Comparison of ENCODE assay signal across 27 cellular contexts in genomic region chr6:112936476-112936875, GRCh38.
A peak's percentile ranks its signal among the peaks of the same experiment; 100 is the strongest.
DNase-seq lines count a peak whose midpoint lies in the region; ATAC-seq, FAIRE-seq and TF ChIP-seq lines count a peak whose summit lies in the region.
"Had no signal": no experiment of that assay in that cellular context is flagged by ENCODE, and none has a peak within 500 bp of the region (broad histone marks: within the 10 kb centered on the region; RNA-seq: fewer than 3 reads in every experiment).

No MANE protein-coding gene starts in this region.

- H3K36me3 ChIP-seq in left ventricle myocardium inferior (no peaks in the 10 kb centered on the region), astrocyte (ENCODE audit: insufficient read depth, low read length) (no peaks in the 10 kb centered on the region), esophagus muscularis mucosa (no peaks in the 10 kb centered on the region)
- no peaks in the 10 kb centered on the region for H3K36me3 ChIP-seq in CD8-positive, alpha-beta T cell (ENCODE audit: insufficient read depth, low read length)
- H3K36me3 ChIP-seq: brain microvascular endothelial cell, heart left ventricle, spleen, vagina had no signal

- no peak overlapping the region for H3K4me3 ChIP-seq in left ventricle myocardium inferior
- no peak overlapping the region for H3K4me3 ChIP-seq in right cardiac atrium (ENCODE audit: low read length)
- no peak overlapping the region for H3K4me3 ChIP-seq in astrocyte (ENCODE audit: insufficient read depth, low read depth, low read length)
- no peak overlapping the region for H3K4me3 ChIP-seq in fibroblast of villous mesenchyme (ENCODE audit: low read depth, low read length)
- no peak overlapping the region for H3K4me3 ChIP-seq in CD8-positive, alpha-beta T cell (ENCODE audit: low read depth, low read length)
- H3K4me3 ChIP-seq in esophagus muscularis mucosa: no peak overlapping the region
- H3K4me3 ChIP-seq: heart left ventricle, spleen, vagina had no signal

- no peaks in the 10 kb centered on the region for H3K9me3 Mint-ChIP-seq in astrocyte (ENCODE audit: unreplicated experiment)
- H3K9me3 Mint-ChIP-seq in CD8-positive, alpha-beta T cell: no peaks in the 10 kb centered on the region
- H3K9me3 Mint-ChIP-seq: activated CD4-positive, alpha-beta T cell treated with anti-CD3 and anti-CD28 coated beads, Interleukin-2, amount 10 ng/mL, durations not matched to agents 24 days and 14 days; activated naive CD8-positive, alpha-beta T cell treated with anti-CD3 and anti-CD28 coated beads for 36 hours; activated T-helper 17 cell treated with anti-CD3 and anti-CD28 coated beads, Interleukin-2, amount 50 U/mL, for 72 hours; memory B cell had no signal

- no peaks in the 10 kb centered on the region for H3K79me2 ChIP-seq in astrocyte (ENCODE audit: insufficient read depth, low read length)

- H3K27ac ChIP-seq in left ventricle myocardium inferior (replicated peaks) (peak overlapping the region; percentile 40), right cardiac atrium (ENCODE audit: low read length) (no peak overlapping the region), astrocyte (ENCODE audit: low read depth, low read length) (no peak overlapping the region), esophagus muscularis mucosa (replicated peaks in 1 of 4) (no peak overlapping the region)
- no peak overlapping the region for H3K27ac ChIP-seq in CD8-positive, alpha-beta T cell (ENCODE audit: low read depth, low read length)
- H3K27ac ChIP-seq: brain microvascular endothelial cell, spleen, vagina had no signal

- peaks cover 8% of the 10 kb centered on the region for H3K4me1 Mint-ChIP-seq in astrocyte (ENCODE audit: low read depth, unreplicated experiment)
- no peaks in the 10 kb centered on the region for H3K4me1 Mint-ChIP-seq in CD8-positive, alpha-beta T cell (ENCODE audit: low read depth)
- H3K4me1 Mint-ChIP-seq: activated CD4-positive, alpha-beta T cell treated with anti-CD3 and anti-CD28 coated beads, Interleukin-2, amount 10 ng/mL, durations not matched to agents 24 days and 14 days; activated naive CD8-positive, alpha-beta T cell treated with anti-CD3 and anti-CD28 coated beads for 36 hours; activated T-helper 17 cell treated with anti-CD3 and anti-CD28 coated beads, Interleukin-2, amount 50 U/mL, for 72 hours; CD4-positive, alpha-beta memory T cell; immature natural killer cell; memory B cell; natural killer cell; T-cell had no signal

- H2AFZ ChIP-seq in astrocyte (ENCODE audit: low read depth, low read length): no peak overlapping the region

- CTCF ChIA-PET in CD8-positive, alpha-beta T cell (lab: Charles Lee): no interaction called here

- H3K9ac ChIP-seq in astrocyte (ENCODE audit: low read length): no peak overlapping the region

- no peak for ATAC-seq in right cardiac atrium
- ATAC-seq in CD8-positive, alpha-beta T cell: no peak
- ATAC-seq: activated T-helper 17 cell treated with anti-CD3 and anti-CD28 coated beads, Interleukin-2, amount 50 U/mL, for 72 hours; natural killer cell; T-cell had no signal

- WGBS in right cardiac atrium: 30% methylated on average over 1 of the region's 1 CpG
- 33% methylated on average over 1 of the region's 1 CpG for WGBS in esophagus muscularis mucosa

- H3K4me2 ChIP-seq in astrocyte (ENCODE audit: low read length): no peak overlapping the region

- H3K27ac Mint-ChIP-seq in astrocyte (ENCODE audit: unreplicated experiment): no peak overlapping the region
- no peak overlapping the region for H3K27ac Mint-ChIP-seq in CD8-positive, alpha-beta T cell
- H3K27ac Mint-ChIP-seq: activated CD4-positive, alpha-beta T cell treated with anti-CD3 and anti-CD28 coated beads, Interleukin-2, amount 10 ng/mL, durations not matched to agents 24 days and 14 days; activated naive CD8-positive, alpha-beta T cell treated with anti-CD3 and anti-CD28 coated beads for 36 hours; activated T-helper 17 cell treated with anti-CD3 and anti-CD28 coated beads, Interleukin-2, amount 50 U/mL, for 72 hours; CD4-positive, alpha-beta memory T cell; immature natural killer cell; memory B cell; natural killer cell; T-cell had no signal

- no peak overlapping the region for H3K4me3 Mint-ChIP-seq in astrocyte (ENCODE audit: unreplicated experiment)
- H3K4me3 Mint-ChIP-seq in CD8-positive, alpha-beta T cell: no peak overlapping the region
- H3K4me3 Mint-ChIP-seq: activated CD4-positive, alpha-beta T cell treated with anti-CD3 and anti-CD28 coated beads, Interleukin-2, amount 10 ng/mL, durations not matched to agents 24 days and 14 days; activated naive CD8-positive, alpha-beta T cell treated with anti-CD3 and anti-CD28 coated beads for 36 hours; activated T-helper 17 cell treated with anti-CD3 and anti-CD28 coated beads, Interleukin-2, amount 50 U/mL, for 72 hours; CD4-positive, alpha-beta memory T cell; immature natural killer cell; memory B cell; natural killer cell; T-cell had no signal

- H3K36me3 Mint-ChIP-seq in astrocyte (ENCODE audit: low read depth, unreplicated experiment): no peaks in the 10 kb centered on the region
- no peaks in the 10 kb centered on the region for H3K36me3 Mint-ChIP-seq in CD8-positive, alpha-beta T cell
- H3K36me3 Mint-ChIP-seq: activated naive CD8-positive, alpha-beta T cell treated with anti-CD3 and anti-CD28 coated beads for 36 hours; CD4-positive, alpha-beta memory T cell; immature natural killer cell; memory B cell; natural killer cell; T-cell had no signal

- no peak for TF ChIP-seq POLR2A in esophagus muscularis mucosa (IDR thresholded peaks at IDR 0.05; ENCODE audit: low read depth)

- H3K4me1 ChIP-seq in left ventricle myocardium inferior (peaks cover 9% of the 10 kb centered on the region), right cardiac atrium (ENCODE audit: control insufficient read depth, insufficient read depth, low read length) (peaks cover 1% of the 10 kb centered on the region), astrocyte (ENCODE audit: insufficient read depth, low read length) (peaks cover 7% of the 10 kb centered on the region), esophagus muscularis mucosa (peaks cover 0 to 17% (median 7%) of the 10 kb centered on the region in 4 donors)
- no peaks in the 10 kb centered on the region for H3K4me1 ChIP-seq in CD8-positive, alpha-beta T cell (ENCODE audit: insufficient read depth, low read length)
- H3K4me1 ChIP-seq: vagina had no signal

- H3K27me3 ChIP-seq in left ventricle myocardium inferior (ENCODE audit: low read depth) (no peaks in the 10 kb centered on the region), right cardiac atrium (ENCODE audit: control insufficient read depth, insufficient read depth) (no peaks in the 10 kb centered on the region), astrocyte (ENCODE audit: insufficient read depth, low read length) (no peaks in the 10 kb centered on the region), esophagus muscularis mucosa (no peaks in the 10 kb centered on the region)
- H3K27me3 ChIP-seq in CD8-positive, alpha-beta T cell (ENCODE audit: insufficient read depth, low read length): no peaks in the 10 kb centered on the region
- H3K27me3 ChIP-seq: brain microvascular endothelial cell, heart left ventricle, spleen, vagina had no signal

- no peak for FAIRE-seq in astrocyte (lab: Jason Lieb, UNC)
- FAIRE-seq: H1 had no signal

- no peak for TF ChIP-seq EP300 in esophagus muscularis mucosa (IDR thresholded peaks at IDR 0.05)

- intact Hi-C loops in left ventricle myocardium inferior (cut with micrococcal nuclease) (no loop called here), right cardiac atrium (cut with DNase I) (no loop called here), esophagus muscularis mucosa (cut with DNase I) (no loop called here)
- intact Hi-C loops in CD8-positive, alpha-beta T cell (cut with DNase I, micrococcal nuclease): loop anchor here in 1 of 2 experiments (1.0 kb wide), 1 partner anchor 41 kb away; no protein-coding TSS in a partner anchor

- DNase-seq in left ventricle myocardium inferior (no peak), right cardiac atrium (no peak), astrocyte (ENCODE audit: low read depth) (peak; percentile 44), fibroblast of villous mesenchyme (ENCODE audit: low read depth) (peak; percentile 74), H4 (ENCODE audit: low spot score) (no peak), GOT3 (lab: John Stamatoyannopoulos, UW) (no peak), esophagus muscularis mucosa (ENCODE audit: extremely low spot score) (no peak)
- DNase-seq in CD8-positive, alpha-beta T cell: no peak
- DNase-seq: activated CD4-positive, alpha-beta T cell treated with anti-CD3 and anti-CD28 coated beads, Interleukin-2, amount 10 ng/mL, durations not matched to agents 24 days and 14 days; activated naive CD8-positive, alpha-beta T cell treated with anti-CD3 and anti-CD28 coated beads for 36 hours; brain microvascular endothelial cell; CD4-positive, alpha-beta memory T cell; dermis blood vessel endothelial cell; heart left ventricle; immature natural killer cell; natural killer cell; NCI-H1417 treated with DMSO at 0.1 percent for 48 hours; NCI-H69; posterior cingulate gyrus; SHP77; spleen; stimulated activated CD8-positive, alpha-beta memory T cell treated with anti-CD3 and anti-CD28 coated beads, Interleukin-4, amount 100 ng/mL, for 48 hours; T-cell had no signal

- H3K9me3 ChIP-seq in left ventricle myocardium inferior (replicated peaks) (no peaks in the 10 kb centered on the region), right cardiac atrium (ENCODE audit: control insufficient read depth, low read length) (no peaks in the 10 kb centered on the region), astrocyte (ENCODE audit: insufficient read depth, low read depth, low read length) (no peaks in the 10 kb centered on the region), esophagus muscularis mucosa (no peaks in the 10 kb centered on the region)
- no peaks in the 10 kb centered on the region for H3K9me3 ChIP-seq in CD8-positive, alpha-beta T cell (ENCODE audit: low read length)
- H3K9me3 ChIP-seq: heart left ventricle, spleen, vagina had no signal

- H4K20me1 ChIP-seq in astrocyte (ENCODE audit: insufficient read depth, low read length): no peaks in the 10 kb centered on the region

- no peaks in the 10 kb centered on the region for H3K27me3 Mint-ChIP-seq in astrocyte (ENCODE audit: low read depth, unreplicated experiment)
- H3K27me3 Mint-ChIP-seq in CD8-positive, alpha-beta T cell (ENCODE audit: low read depth): no peaks in the 10 kb centered on the region
- H3K27me3 Mint-ChIP-seq: activated CD4-positive, alpha-beta T cell treated with anti-CD3 and anti-CD28 coated beads, Interleukin-2, amount 10 ng/mL, durations not matched to agents 24 days and 14 days; activated naive CD8-positive, alpha-beta T cell treated with anti-CD3 and anti-CD28 coated beads for 36 hours; activated T-helper 17 cell treated with anti-CD3 and anti-CD28 coated beads, Interleukin-2, amount 50 U/mL, for 72 hours; CD4-positive, alpha-beta memory T cell; memory B cell; T-cell had no signal

- POLR2A ChIA-PET in CD8-positive, alpha-beta T cell (lab: Charles Lee): no interaction called here

- TF ChIP-seq CTCF in left ventricle myocardium inferior (IDR thresholded peaks at IDR 0.05; ENCODE audit: borderline replicate concordance) (no peak), astrocyte (IDR thresholded peaks at IDR 0.05; ENCODE audit: insufficient read depth, low read depth, low read length) (no peak), fibroblast of villous mesenchyme (IDR thresholded peaks at IDR 0.05; ENCODE audit: insufficient read depth, low read depth, low read length) (no peak), esophagus muscularis mucosa (IDR thresholded peaks at IDR 0.05) (no peak)
- TF ChIP-seq CTCF in CD8-positive, alpha-beta T cell (IDR thresholded peaks at IDR 0.05): no peak

Comparison
In these comparisons a context has a peak if more than half of its experiments do, and no peak if none do; other contexts are left out.
1. DNase-seq: peak in astrocyte (single experiment) and fibroblast of villous mesenchyme (single experiment); none in left ventricle myocardium inferior (single experiment), right cardiac atrium (0 of 3), H4 (single experiment), GOT3 (single experiment), CD8-positive, alpha-beta T cell (0 of 7) and esophagus muscularis mucosa (single experiment).